ENCODE assay signal across 8 cellular contexts in genomic region chr16:56625943-56626654, GRCh38. TPM values are rescaled to one million over a fixed set of nuclear protein-coding genes. Genes with fewer than 3 reads are reported as not detected.
DNase-seq lines count a peak whose midpoint lies in the region; ATAC-seq lines count a peak whose summit lies in the region.

No MANE protein-coding gene starts in this region.

- no peak for DNase-seq in CD4-positive, alpha-beta memory T cell
- DNase-seq in M059J (ENCODE audit: low read depth) (peak; percentile 63), dermis blood vessel endothelial cell (peak; percentile 63), COR-L47 (lab: John Stamatoyannopoulos, UW) (no peak)

- H3K27me3 Mint-ChIP-seq in CD4-positive, alpha-beta memory T cell, result peaks cover 5 to 37% of the 10 kb centered on the region in 2 donors

- H3K27me3 ChIP-seq in CD4-positive, alpha-beta memory T cell (ENCODE audit: insufficient read depth, low read length), result peaks cover 10% of the 10 kb centered on the region
- H3K27me3 ChIP-seq in mononuclear cell (ENCODE audit: insufficient read depth, low read length), result peaks cover 39% of the 10 kb centered on the region

- peak overlapping the region; percentile 48 to 68 for H3K4me3 ChIP-seq in CD4-positive, alpha-beta memory T cell (ENCODE audit: low read length in 2 of 2)
- H3K4me3 ChIP-seq in mononuclear cell (ENCODE audit: low read length), result peak overlapping the region; percentile 48

- H3K36me3 ChIP-seq in CD4-positive, alpha-beta memory T cell (ENCODE audit: insufficient read depth, low read length), result no peaks in the 10 kb centered on the region

- H3K4me1 Mint-ChIP-seq in CD4-positive, alpha-beta memory T cell, result peaks cover 11 to 18% (median 12%) of the 10 kb centered on the region in 4 donors

- POLR2A ChIA-PET in CD4-positive, alpha-beta memory T cell (lab: Charles Lee; ENCODE audit: partially characterized antibody), result interaction anchor here (0.9 to 3.6 kb wide), 6 partner anchors 10 to 21 kb away, joined by 3 to 15 read pairs (median 4); partner anchors contain the start of genes MT1A and MT2A

- no peaks in the 10 kb centered on the region for H3K36me3 Mint-ChIP-seq in CD4-positive, alpha-beta memory T cell

- no peaks in the 10 kb centered on the region for H3K9me3 Mint-ChIP-seq in CD4-positive, alpha-beta memory T cell

- intact Hi-C loops in CD4-positive, alpha-beta memory T cell (cut with micrococcal nuclease), result no loop called here

- no peak overlapping the region for H3K27ac ChIP-seq in CD4-positive, alpha-beta memory T cell (ENCODE audit: low read depth, low read length)

- peak overlapping the region; percentile 7 to 89 (median 77) for H3K27ac Mint-ChIP-seq in CD4-positive, alpha-beta memory T cell

- CTCF ChIA-PET in CD4-positive, alpha-beta memory T cell (lab: Charles Lee; ENCODE audit: partially characterized antibody), result interaction anchor here (1.0 to 2.1 kb wide), 4 partner anchors 17 to 76 kb away, joined by 3 to 10 read pairs (median 4); no protein-coding TSS in a partner anchor

- H3K4me1 ChIP-seq in CD4-positive, alpha-beta memory T cell (ENCODE audit: insufficient read depth, low read length), result peaks cover 14% of the 10 kb centered on the region
- peaks cover 13% of the 10 kb centered on the region for H3K4me1 ChIP-seq in mononuclear cell (ENCODE audit: insufficient read depth, low read length)

- H3K9me3 ChIP-seq in CD4-positive, alpha-beta memory T cell (ENCODE audit: control insufficient read depth in 1 of 2, low read length in 2 of 2), result no peaks in the 10 kb centered on the region
- H3K9me3 ChIP-seq in mononuclear cell (ENCODE audit: low read depth, low read length), result no peaks in the 10 kb centered on the region

- H3K4me3 Mint-ChIP-seq in CD4-positive, alpha-beta memory T cell, result peak overlapping the region; percentile 79 to 95 (median 88)

- ATAC-seq in GM19452 (IDR thresholded peaks at IDR 0.05; ENCODE audit: unreplicated experiment) (no peak), HG03135 (IDR thresholded peaks at IDR 0.05; ENCODE audit: unreplicated experiment) (no peak), HG02970 (IDR thresholded peaks at IDR 0.05; ENCODE audit: low FRiP score, unreplicated experiment) (no peak)

RNA-seq across cellular contexts. Expression of gene MT1E, which starts 0.5 kb away (rescaled TPM):
- not detected for total RNA-seq in CD4-positive, alpha-beta memory T cell
- 10 to 100 TPM in 1 of 2 donors, 1 to 10 TPM in 1; 6.8 to 16.0 TPM for polyA plus RNA-seq in CD4-positive, alpha-beta memory T cell
- total RNA-seq in M059J (2014; rRNA removed; shearing (Covaris generic)), result 89.2 and 89.4 TPM in 2 replicates
- 13.8 and 103 TPM in 2 replicates for total RNA-seq in dermis blood vessel endothelial cell
- total RNA-seq in mononuclear cell, result 1.7 TPM

RNA-seq across cellular contexts. Expression of gene MT1M, which starts 6.4 kb away (rescaled TPM):
- not detected for total RNA-seq in CD4-positive, alpha-beta memory T cell
- polyA plus RNA-seq in CD4-positive, alpha-beta memory T cell, result not detected
- 0.22 and 1.4 TPM in 2 replicates for total RNA-seq in M059J (2014; rRNA removed; shearing (Covaris generic))
- total RNA-seq in dermis blood vessel endothelial cell (0.34 and 0.98 TPM in 2 replicates), mononuclear cell (not detected)

RNA-seq across cellular contexts. Expression of gene MT1A, which starts 12.4 kb away (rescaled TPM):
- not detected for total RNA-seq in CD4-positive, alpha-beta memory T cell
- not detected for polyA plus RNA-seq in CD4-positive, alpha-beta memory T cell
- 9.6 TPM in 1 of 2 replicates, not detected in the other for total RNA-seq in M059J (2014; rRNA removed; shearing (Covaris generic))
- total RNA-seq in dermis blood vessel endothelial cell, result 2.3 TPM in 1 of 2 replicates, not detected in the other
- total RNA-seq in mononuclear cell, result not detected

RNA-seq across cellular contexts. Expression of gene MT2A, which starts 17.7 kb away (rescaled TPM):
- total RNA-seq in CD4-positive, alpha-beta memory T cell, result 10 to 100 TPM; 15.8 to 17.7 TPM
- polyA plus RNA-seq in CD4-positive, alpha-beta memory T cell, result 100 to 1,000 TPM in 1 of 2 donors, 10 to 100 TPM in 1; 87.5 to 226 TPM
- 521 and 535 TPM in 2 replicates for total RNA-seq in M059J (2014; rRNA removed; shearing (Covaris generic))
- total RNA-seq in dermis blood vessel endothelial cell, result 21.3 and 82.5 TPM in 2 replicates
- total RNA-seq in mononuclear cell, result 10.9 TPM

RNA-seq across cellular contexts. Expression of gene MT1B, which starts 25.6 kb away (rescaled TPM):
- total RNA-seq in CD4-positive, alpha-beta memory T cell, result not detected
- not detected for polyA plus RNA-seq in CD4-positive, alpha-beta memory T cell
- not detected in 2 replicates for total RNA-seq in M059J (2014; rRNA removed; shearing (Covaris generic))
- total RNA-seq in dermis blood vessel endothelial cell, result not detected in 2 replicates
- total RNA-seq in mononuclear cell, result not detected

Comparison
In these comparisons a context has a peak if more than half of its experiments do, and no peak if none do; other contexts are left out.
1. DNase-seq: peak in M059J (single experiment) and dermis blood vessel endothelial cell (single experiment); none in CD4-positive, alpha-beta memory T cell (0 of 5) and COR-L47 (single experiment).